Comparison of ENCODE assay signal across 8 cellular contexts in genomic region chr5:80254767-80255424, GRCh38. TPM values are rescaled to one million over a fixed set of nuclear protein-coding genes. Genes with fewer than 3 reads are reported as not detected.
A peak's percentile ranks its signal among the peaks of the same experiment; 100 is the strongest.
DNase-seq lines count a peak whose midpoint lies in the region; ATAC-seq and TF ChIP-seq lines count a peak whose summit lies in the region.

No MANE protein-coding gene starts in this region.

- H3K4me1 ChIP-seq in body of pancreas (peaks cover 35% of the 10 kb centered on the region), skeletal muscle satellite cell (ENCODE audit: control insufficient read depth, insufficient read depth, low read length) (peaks cover 13% of the 10 kb centered on the region)

- no peak for TF ChIP-seq CTCF in NB4 (IDR thresholded peaks at IDR 0.05; ENCODE audit: low read depth, low read length)
- TF ChIP-seq CTCF in body of pancreas (IDR thresholded peaks at IDR 0.05) = no peak

- peak overlapping the region; percentile 77 to 98 (median 92) for H3K27ac ChIP-seq in body of pancreas

- peak overlapping the region; percentile 74 for H3K4me3 ChIP-seq in NB4 (ENCODE audit: low read depth, low read length)
- peak overlapping the region; percentile 60 to 78 for H3K4me3 ChIP-seq in body of pancreas
- peak overlapping the region; percentile 78 for H3K4me3 ChIP-seq in iPS-18c (ENCODE audit: insufficient read depth, low read depth, low read length)
- peak overlapping the region; percentile 82 for H3K4me3 ChIP-seq in skeletal muscle satellite cell (ENCODE audit: low read length)

- H3K9ac ChIP-seq in skeletal muscle satellite cell (ENCODE audit: low read depth, low read length) = peak overlapping the region; percentile 75

- peak overlapping the region; percentile 95 for H3K4me2 ChIP-seq in skeletal muscle satellite cell (ENCODE audit: low read length)

- 0 to 1% methylated on average over 21 to 22 of the region's 22 CpGs for WGBS in body of pancreas, 2 donors

- TF ChIP-seq POLR2A in NB4 (IDR thresholded peaks at IDR 0.05; ENCODE audit: extremely low read depth, insufficient read length) = no peak
- no peak for TF ChIP-seq POLR2A in body of pancreas (IDR thresholded peaks at IDR 0.05)

- H3K27me3 ChIP-seq in body of pancreas (no peaks in the 10 kb centered on the region), skeletal muscle satellite cell (ENCODE audit: control insufficient read depth, insufficient read depth, low read length) (no peaks in the 10 kb centered on the region)

- ATAC-seq in body of pancreas (peak; percentile 18), GM19328 (IDR thresholded peaks at IDR 0.05; ENCODE audit: unreplicated experiment) (no peak)

- peak; percentile 22 to 36 for DNase-seq in NCI-H524 (lab: John Stamatoyannopoulos, UW)
- no peak for DNase-seq in NCI-H524 treated with DMSO at 0.1 percent for 48 hours (lab: John Stamatoyannopoulos, UW)
- DNase-seq in NB4 (ENCODE audit: low read depth) = peak; percentile 45
- DNase-seq in body of pancreas = peak in 1 of 4 donors; percentile 9
- no peak for DNase-seq in SHP77 treated with DMSO at 0.1 percent for 48 hours (lab: John Stamatoyannopoulos, UW)

- H3K9me3 ChIP-seq in body of pancreas = no peaks in the 10 kb centered on the region
- peaks cover 2% of the 10 kb centered on the region for H3K9me3 ChIP-seq in iPS-18c (ENCODE audit: control insufficient read depth, insufficient read depth, low read length)
- H3K9me3 ChIP-seq in skeletal muscle satellite cell (replicated peaks; ENCODE audit: low read length) = no peaks in the 10 kb centered on the region

- H3K36me3 ChIP-seq in body of pancreas (replicated peaks in 1 of 2; ENCODE audit: insufficient read depth in 1 of 2, low read depth in 2 of 2) (no peaks in the 10 kb centered on the region), skeletal muscle satellite cell (ENCODE audit: insufficient read depth, low read length) (no peaks in the 10 kb centered on the region)

- intact Hi-C loops in body of pancreas (cut with DNase I) = no loop called here

RNA-seq across cellular contexts. Expression of gene SERINC5, which starts 1.0 kb away (rescaled TPM):
- total RNA-seq in body of pancreas = 10 to 100 TPM; 23.3 to 26.7 TPM
- 10.9 and 11.6 TPM in 2 replicates for total RNA-seq in skeletal muscle satellite cell (2012; rRNA removed)

Comparison
In these comparisons a context has a peak if more than half of its experiments do, and no peak if none do; other contexts are left out.
1. DNase-seq: peak in NCI-H524 (2 of 2) and NB4 (single experiment); none in NCI-H524 treated with DMSO at 0.1 percent for 48 hours (single experiment) and SHP77 treated with DMSO at 0.1 percent for 48 hours (single experiment).
2. Peak in every context shown above with its lines, with median percentiles within 50 percentile points of each other: H3K4me3 ChIP-seq.